Comparison of ENCODE assay signal across 8 cellular contexts in genomic region chr16:31869511-31870201, GRCh38. TPM values are rescaled to one million over a fixed set of nuclear protein-coding genes. Genes with fewer than 3 reads are reported as not detected.
DNase-seq lines count a peak whose midpoint lies in the region; ATAC-seq and TF ChIP-seq lines count a peak whose summit lies in the region.

No MANE protein-coding gene starts in this region.

- peaks cover 32 to 39% of the 10 kb centered on the region in 2 donors for H3K4me1 ChIP-seq in naive thymus-derived CD4-positive, alpha-beta T cell (ENCODE audit: control insufficient read depth in 2 of 2, insufficient read depth in 2 of 2, low read length in 2 of 2)
- H3K4me1 ChIP-seq in upper lobe of right lung: peaks cover 12% of the 10 kb centered on the region

- peak overlapping the region; percentile 63 for H3K4me3 Mint-ChIP-seq in activated CD4-positive, alpha-beta T cell treated with anti-CD3 and anti-CD28 coated beads for 36 hours
- H3K4me3 Mint-ChIP-seq in endothelial cell (ENCODE audit: unreplicated experiment): peak overlapping the region; percentile 67
- H3K4me3 Mint-ChIP-seq in naive thymus-derived CD4-positive, alpha-beta T cell: peak overlapping the region; percentile 54 to 86 (median 72)

- peak overlapping the region; percentile 54 for H3K4me3 ChIP-seq in naive thymus-derived CD4-positive, alpha-beta T cell (ENCODE audit: low read length)
- no peak overlapping the region for H3K4me3 ChIP-seq in upper lobe of right lung

- H3K27me3 ChIP-seq in naive thymus-derived CD4-positive, alpha-beta T cell (ENCODE audit: control insufficient read depth in 2 of 2, insufficient read depth in 2 of 2, low read length in 2 of 2): no peaks in the 10 kb centered on the region
- no peaks in the 10 kb centered on the region for H3K27me3 ChIP-seq in upper lobe of right lung

- no peaks in the 10 kb centered on the region for H3K27me3 Mint-ChIP-seq in activated CD4-positive, alpha-beta T cell treated with anti-CD3 and anti-CD28 coated beads for 36 hours
- peaks cover 8% of the 10 kb centered on the region for H3K27me3 Mint-ChIP-seq in endothelial cell (ENCODE audit: unreplicated experiment)
- H3K27me3 Mint-ChIP-seq in naive thymus-derived CD4-positive, alpha-beta T cell: peaks cover 0 to 5% (median 0%) of the 10 kb centered on the region in 5 donors

- TF ChIP-seq CTCF in endothelial cell (IDR thresholded peaks at IDR 0.05; ENCODE audit: unreplicated experiment) (no peak), upper lobe of right lung (IDR thresholded peaks at IDR 0.05) (no peak)

- POLR2A ChIA-PET in activated CD4-positive, alpha-beta T cell treated with anti-CD3 and anti-CD28 coated beads for 36 hours (lab: Charles Lee): interaction anchor here (0.6 to 2.1 kb wide), 12 partner anchors 8 to 871 kb away, joined by 3 to 29 read pairs (median 6); partner anchors contain the start of genes ARMC5, FUS and RUSF1
- POLR2A ChIA-PET in naive thymus-derived CD4-positive, alpha-beta T cell (lab: Charles Lee): interaction anchor here (0.6 to 2.2 kb wide), 15 partner anchors 9 to 825 kb away, joined by 3 to 10 read pairs (median 4); partner anchors contain the start of genes FUS, RUSF1, ZNF646 and ZNF668

- H3K9me3 ChIP-seq in naive thymus-derived CD4-positive, alpha-beta T cell (ENCODE audit: control insufficient read depth in 2 of 3, low read length in 3 of 3): no peaks in the 10 kb centered on the region
- H3K9me3 ChIP-seq in upper lobe of right lung: no peaks in the 10 kb centered on the region

- intact Hi-C loops in activated CD4-positive, alpha-beta T cell treated with anti-CD3 and anti-CD28 coated beads for 36 hours (cut with DNase I, micrococcal nuclease): loop anchor here (1.0 to 10.0 kb wide), 14 partner anchors 8 to 945 kb away; partner anchors contain the start of genes BCKDK (in 1 of the 2), FBXL19 (in 1 of the 2), PYCARD (in 1 of the 2) and PYDC1 (in 1 of the 2)
- intact Hi-C loops in naive thymus-derived CD4-positive, alpha-beta T cell (cut with micrococcal nuclease): loop anchor here (1.0 to 10.0 kb wide), 25 partner anchors 8 to 947 kb away; partner anchors contain the start of genes ARMC5 (in 2 of the 2), PYCARD (in 2 of the 2), RUSF1 (in 2 of the 2) and FBXL19 (in 1 of the 2)
- intact Hi-C loops in upper lobe of right lung (cut with DNase I): no loop called here

- H3K9me3 Mint-ChIP-seq in activated CD4-positive, alpha-beta T cell treated with anti-CD3 and anti-CD28 coated beads for 36 hours (ENCODE audit: low read depth): no peaks in the 10 kb centered on the region
- peaks cover 4% of the 10 kb centered on the region for H3K9me3 Mint-ChIP-seq in endothelial cell (ENCODE audit: unreplicated experiment)
- H3K9me3 Mint-ChIP-seq in naive thymus-derived CD4-positive, alpha-beta T cell: peaks cover 0 to 2% (median 0%) of the 10 kb centered on the region in 11 donors

- peak overlapping the region; percentile 91 for H3K27ac Mint-ChIP-seq in activated CD4-positive, alpha-beta T cell treated with anti-CD3 and anti-CD28 coated beads for 36 hours
- peak overlapping the region; percentile 90 for H3K27ac Mint-ChIP-seq in endothelial cell (ENCODE audit: unreplicated experiment)
- peak overlapping the region; percentile 8 to 95 (median 85) for H3K27ac Mint-ChIP-seq in naive thymus-derived CD4-positive, alpha-beta T cell

- CTCF ChIA-PET in activated CD4-positive, alpha-beta T cell treated with anti-CD3 and anti-CD28 coated beads for 36 hours (lab: Charles Lee): interaction anchor here (0.6 to 3.5 kb wide), 25 partner anchors 7 to 928 kb away, joined by 3 to 35 read pairs (median 4); partner anchors contain the start of genes ARMC5, HSD3B7, PYDC1 and RUSF1
- CTCF ChIA-PET in naive thymus-derived CD4-positive, alpha-beta T cell (lab: Charles Lee): interaction anchor here (0.6 to 2.8 kb wide), 12 partner anchors 9 to 884 kb away, joined by 3 to 34 read pairs (median 4); partner anchors contain the start of genes ZNF646 and ZNF668

- H3K36me3 Mint-ChIP-seq in activated CD4-positive, alpha-beta T cell treated with anti-CD3 and anti-CD28 coated beads for 36 hours (ENCODE audit: low read depth): peaks cover 10% of the 10 kb centered on the region
- H3K36me3 Mint-ChIP-seq in endothelial cell (ENCODE audit: low read depth, unreplicated experiment): peaks cover 3% of the 10 kb centered on the region
- H3K36me3 Mint-ChIP-seq in naive thymus-derived CD4-positive, alpha-beta T cell: peaks cover 0 to 6% (median 0%) of the 10 kb centered on the region in 5 donors

- ATAC-seq in GM19395 (IDR thresholded peaks at IDR 0.05; ENCODE audit: unreplicated experiment): peak; percentile 36
- ATAC-seq in activated CD4-positive, alpha-beta T cell treated with anti-CD3 and anti-CD28 coated beads for 36 hours: peak; percentile 74
- ATAC-seq in naive thymus-derived CD4-positive, alpha-beta T cell: peak; percentile 87
- ATAC-seq in upper lobe of right lung: peak; percentile 85
- ATAC-seq in GM19023 (IDR thresholded peaks at IDR 0.05; ENCODE audit: unreplicated experiment): no peak

- H3K27ac ChIP-seq in naive thymus-derived CD4-positive, alpha-beta T cell (ENCODE audit: low read depth, low read length): peak overlapping the region; percentile 60
- H3K27ac ChIP-seq in upper lobe of right lung: peak overlapping the region; percentile 74

- H3K4me1 Mint-ChIP-seq in activated CD4-positive, alpha-beta T cell treated with anti-CD3 and anti-CD28 coated beads for 36 hours: peaks cover 55% of the 10 kb centered on the region
- H3K4me1 Mint-ChIP-seq in endothelial cell (ENCODE audit: unreplicated experiment): peaks cover 24% of the 10 kb centered on the region
- H3K4me1 Mint-ChIP-seq in naive thymus-derived CD4-positive, alpha-beta T cell: peaks cover 30 to 68% (median 54%) of the 10 kb centered on the region in 7 donors

- DNase-seq in AG08396 (ENCODE audit: low spot score) (peak; percentile 68), NAMALWA (ENCODE audit: low spot score) (peak; percentile 77), endothelial cell (ENCODE audit: low spot score) (peak; percentile 48), upper lobe of right lung (peak; percentile 70)
- peak; percentile 84 for DNase-seq in activated CD4-positive, alpha-beta T cell treated with anti-CD3 and anti-CD28 coated beads for 36 hours
- DNase-seq in naive thymus-derived CD4-positive, alpha-beta T cell: peak; percentile 26 to 93 (median 87)

- H3K36me3 ChIP-seq in naive thymus-derived CD4-positive, alpha-beta T cell (ENCODE audit: control insufficient read depth in 2 of 3, insufficient read depth in 3 of 3, low read length in 3 of 3): peaks cover 0 to 6% (median 0%) of the 10 kb centered on the region in 3 experiments
- H3K36me3 ChIP-seq in upper lobe of right lung: no peaks in the 10 kb centered on the region

RNA-seq across cellular contexts. Expression of gene ZNF267, which starts 4.0 kb away (rescaled TPM):
- total RNA-seq in activated CD4-positive, alpha-beta T cell treated with anti-CD3 and anti-CD28 coated beads for 36 hours: 10 to 100 TPM; 61.9 to 64.9 TPM
- total RNA-seq in endothelial cell (ENCODE audit: unreplicated experiment) (23.1 TPM), upper lobe of right lung (17.0 TPM)
- 10 to 100 TPM; 34.8 to 74.9 (median 48.8) TPM for total RNA-seq in naive thymus-derived CD4-positive, alpha-beta T cell
- polyA plus RNA-seq in naive thymus-derived CD4-positive, alpha-beta T cell: 1 to 10 TPM; 7.3 to 8.6 TPM
